ENCODE assay signal across 31 cellular contexts in genomic region chr14:59566725-59567124, GRCh38. TPM values are rescaled to one million over a fixed set of nuclear protein-coding genes. Genes with fewer than 3 reads are reported as not detected.
DNase-seq lines count a peak whose midpoint lies in the region; ATAC-seq, FAIRE-seq and TF ChIP-seq lines count a peak whose summit lies in the region.
"Had no signal": no experiment of that assay in that cellular context is flagged by ENCODE, and none has a peak within 500 bp of the region (broad histone marks: within the 10 kb centered on the region; RNA-seq: fewer than 3 reads in every experiment).

No MANE protein-coding gene starts in this region.

- H2BK20ac ChIP-seq in IMR-90 (ENCODE audit: low read depth, low read length) (no peak overlapping the region), H1 (ENCODE audit: low read length) (no peak overlapping the region)

- H3K18ac ChIP-seq in IMR-90 (ENCODE audit: low read depth, low read length) (no peak overlapping the region), H1 (ENCODE audit: extremely low read depth, low read length) (no peak overlapping the region)

- H3K9me1 ChIP-seq in IMR-90 (ENCODE audit: insufficient read depth, low read length) = no peaks in the 10 kb centered on the region

- intact Hi-C loops in IMR-90 (cut with micrococcal nuclease) = no loop called here
- intact Hi-C loops in adrenal gland (cut with DNase I) = no loop called here

- TF ChIP-seq CTCF in IMR-90 (conservative IDR thresholded peaks at IDR 0.05; ENCODE audit: low read depth, low read length) (no peak), H1 (IDR thresholded peaks at IDR 0.05; ENCODE audit: control extremely low read depth in 1 of 3, insufficient read depth in 1 of 3, low read depth in 1 of 3, low read length in 3 of 3) (no peak), adrenal gland (IDR thresholded peaks at IDR 0.05) (no peak)

- no peak for ATAC-seq in IMR-90 (ENCODE audit: low read depth)
- ATAC-seq: left cardiac atrium; naive thymus-derived CD4-positive, alpha-beta T cell had no signal

- DNase-seq in DMS 273 treated with DMSO at 0.1 percent for 48 hours (lab: John Stamatoyannopoulos, UW) (peak; percentile 25), IMR-90 (no peak), NCI-H526 (lab: John Stamatoyannopoulos, UW) (peak; percentile 57 to 61), H1 (ENCODE audit: low read depth in 1 of 2, low spot score in 2 of 2) (no peak), adrenal gland (no peak), retina (no peak), DMS79 treated with DMSO at 0.1 percent for 48 hours (lab: John Stamatoyannopoulos, UW) (no peak)
- no peak for DNase-seq in activated T-cell treated with anti-CD3 and anti-CD28 coated beads, Interleukin-2, amount 50 U/mL, for 1 hour
- DNase-seq: activated CD4-positive, alpha-beta memory T cell treated with anti-CD3 and anti-CD28 coated beads, Interleukin-2, amount 10 ng/mL, durations not matched to agents 7 days and 5 days; activated CD4-positive, CD25-positive, alpha-beta regulatory T cell; activated T-cell treated with anti-CD3 and anti-CD28 coated beads for 4 hours; amygdala; dermis blood vessel endothelial cell; GDM1; head of caudate nucleus; left cardiac atrium; mesenchymal stem cell; MM.1S; naive thymus-derived CD4-positive, alpha-beta T cell; NCI-H1436 treated with DMSO at 0.1 percent for 48 hours; NCI-H774; OCI-M1; SHP77; spleen; stimulated activated CD4-positive, alpha-beta T cell treated with anti-CD3 and anti-CD28 coated beads, Interleukin-4, amount 100 ng/mL, for 4 hours; thyroid gland had no signal

- peaks cover 8% of the 10 kb centered on the region for H3K27me3 ChIP-seq in IMR-90 (ENCODE audit: control insufficient read depth, insufficient read depth, low read length)
- no peaks in the 10 kb centered on the region for H3K27me3 ChIP-seq in H1 (replicated peaks in 1 of 4; ENCODE audit: control insufficient read depth in 3 of 4, extremely low read depth in 1 of 4, insufficient read depth in 3 of 4, low read length in 3 of 4)
- peaks cover 4% of the 10 kb centered on the region for H3K27me3 ChIP-seq in adrenal gland
- H3K27me3 ChIP-seq: cardiac muscle cell, spleen, thyroid gland had no signal

- H3K36me3 ChIP-seq in IMR-90 (ENCODE audit: control insufficient read depth, insufficient read depth, low read length) = no peaks in the 10 kb centered on the region
- H3K36me3 ChIP-seq in H1 (ENCODE audit: control insufficient read depth in 2 of 4, insufficient read depth in 4 of 4, low read length in 3 of 4) = no peaks in the 10 kb centered on the region
- H3K36me3 ChIP-seq in adrenal gland (replicated peaks in 1 of 2) = no peaks in the 10 kb centered on the region
- H3K36me3 ChIP-seq: cardiac muscle cell, spleen, thyroid gland had no signal

- H3K27ac ChIP-seq in IMR-90 (ENCODE audit: insufficient read depth, low read length) = no peak overlapping the region
- H3K27ac ChIP-seq in H1 (ENCODE audit: low read depth, low read length) = no peak overlapping the region
- H3K27ac ChIP-seq in adrenal gland = no peak overlapping the region
- H3K27ac ChIP-seq: cardiac muscle cell, spleen, thyroid gland had no signal

- H3K23ac ChIP-seq in IMR-90 (ENCODE audit: low read depth, low read length) (no peak overlapping the region), H1 (ENCODE audit: insufficient read length) (no peak overlapping the region)

- H3K4me2 ChIP-seq in IMR-90 (ENCODE audit: low read depth, low read length) = no peak overlapping the region
- peak overlapping the region in 1 of 2 experiments; percentile 46; a peak in 1 of 4 replicates for H3K4me2 ChIP-seq in H1 (ENCODE audit: insufficient read depth in 1 of 2, low read depth in 2 of 2, low read length in 2 of 2)

- H3K9ac ChIP-seq in IMR-90 (ENCODE audit: low read depth, low read length) (no peak overlapping the region), H1 (replicated peaks in 1 of 4; ENCODE audit: extremely low read depth in 1 of 4, low read depth in 3 of 4, low read length in 3 of 4) (no peak overlapping the region)

- H4K91ac ChIP-seq in IMR-90 (ENCODE audit: insufficient read depth, low read depth, low read length) (no peak overlapping the region), H1 (replicated peaks; ENCODE audit: insufficient read length, low read length) (no peak overlapping the region)

- H3K4me1 ChIP-seq in IMR-90 (ENCODE audit: control insufficient read depth, insufficient read depth, low read length) = no peaks in the 10 kb centered on the region
- H3K4me1 ChIP-seq in H1 (replicated peaks in 1 of 4; ENCODE audit: control insufficient read depth in 3 of 4, insufficient read depth in 4 of 4, low read length in 3 of 4) = peaks cover 0 to 20% (median 8%) of the 10 kb centered on the region in 4 experiments; a peak in 3 of 7 replicates
- no peaks in the 10 kb centered on the region for H3K4me1 ChIP-seq in adrenal gland (replicated peaks in 1 of 2)
- H3K4me1 ChIP-seq: spleen, thyroid gland had no signal

- H2BK5ac ChIP-seq in IMR-90 (ENCODE audit: low read depth, low read length, poor library complexity, severe bottlenecking) = no peak overlapping the region
- no peak overlapping the region for H2BK5ac ChIP-seq in H1 (ENCODE audit: low read depth, low read length)

- H3K56ac ChIP-seq in IMR-90 (ENCODE audit: extremely low read depth, insufficient read depth, low read length) = no peak overlapping the region
- H3K56ac ChIP-seq in H1 (replicated peaks; ENCODE audit: insufficient read length, low read depth, low read length) = no peak overlapping the region

- no peaks in the 10 kb centered on the region for H3K23me2 ChIP-seq in H1 (ENCODE audit: low read depth, low read length)

- no peak overlapping the region for H2AK5ac ChIP-seq in IMR-90 (ENCODE audit: low read depth, low read length)
- H2AK5ac ChIP-seq in H1 (ENCODE audit: low read depth, low read length) = no peak overlapping the region

- H3K4ac ChIP-seq in IMR-90 (ENCODE audit: low read depth, low read length) (no peak overlapping the region), H1 (replicated peaks; ENCODE audit: insufficient read length, low read depth, low read length) (no peak overlapping the region)

- H3K79me2 ChIP-seq in H1 (ENCODE audit: control insufficient read depth in 1 of 2, insufficient read depth in 2 of 2, low read length in 2 of 2) = no peaks in the 10 kb centered on the region

- no peak for TF ChIP-seq POLR2A in IMR-90 (IDR thresholded peaks at IDR 0.05; ENCODE audit: low read depth, low read length)
- TF ChIP-seq POLR2A in H1 (IDR thresholded peaks at IDR 0.05; ENCODE audit: control extremely low read depth in 1 of 2, low read depth in 2 of 2, low read length in 2 of 2) = no peak
- TF ChIP-seq POLR2A in adrenal gland (IDR thresholded peaks at IDR 0.05) = no peak

- no peak for FAIRE-seq in H1 (lab: Jason Lieb, UNC)
- FAIRE-seq: endothelial cell of umbilical vein had no signal

- H3K79me1 ChIP-seq in IMR-90 (ENCODE audit: low read depth in 1 of 2, low read length in 2 of 2) (no peaks in the 10 kb centered on the region), H1 (ENCODE audit: low read depth, low read length) (no peaks in the 10 kb centered on the region)

- 81% methylated on average over 2 of the region's 3 CpGs; no CpG with 5 or more reads in 1 of the 2 experiments for WGBS in IMR-90 (ENCODE audit: extremely low coverage in 2 of 2, insufficient read length in 1 of 2), 2 experiments
- 87% methylated on average over 3 of the region's 3 CpGs; no CpG with 5 or more reads in 1 of the 2 experiments for WGBS in H1 (ENCODE audit: extremely low coverage in 1 of 2, insufficient coverage in 1 of 2, insufficient read length in 1 of 2, insufficient replicate concordance in 2 of 2, low coverage in 1 of 2, low lambda C conversion rate in 2 of 2, missing lambda C conversion rate in 1 of 2), 2 experiments
- 77 to 88% (median 83%) methylated on average over 3 of the region's 3 CpGs for WGBS in adrenal gland, 4 donors

- H2AFZ ChIP-seq in IMR-90 (replicated peaks; ENCODE audit: low read length, poor library complexity) = no peak overlapping the region
- no peak overlapping the region for H2AFZ ChIP-seq in H1 (ENCODE audit: low read length)

- no peak overlapping the region for H4K8ac ChIP-seq in IMR-90 (ENCODE audit: low read depth in 2 of 2, low read length in 2 of 2)
- H4K8ac ChIP-seq in H1 (ENCODE audit: extremely low read depth, insufficient read depth, low read length) = no peak overlapping the region

- TF ChIP-seq RAD21 in IMR-90 (IDR thresholded peaks at IDR 0.05; ENCODE audit: low read length) = no peak
- no peak for TF ChIP-seq RAD21 in H1 (IDR thresholded peaks at IDR 0.05 in 1 of 2, conservative IDR thresholded peaks at IDR 0.05 in 1 of 2; ENCODE audit: low read depth in 2 of 2, low read length in 2 of 2)

- in situ Hi-C loops in IMR-90 (cut with MboI; ENCODE audit: low sequenced_read_pairs) = no loop called here

- H4K20me1 ChIP-seq in IMR-90 (ENCODE audit: insufficient read depth, low read length) (no peaks in the 10 kb centered on the region), H1 (replicated peaks in 1 of 2; ENCODE audit: control insufficient read depth in 1 of 2, insufficient read depth in 2 of 2, low read length in 2 of 2) (no peaks in the 10 kb centered on the region)

- H2BK120ac ChIP-seq in IMR-90 (ENCODE audit: low read depth, low read length) (no peak overlapping the region), H1 (replicated peaks; ENCODE audit: low read depth, low read length) (no peak overlapping the region)

- no TSS peak for BruUV-seq in IMR-90 (replicated peaks; lab: Mats Ljungman, UMichigan)

- H2AK9ac ChIP-seq in IMR-90 (replicated peaks; ENCODE audit: low read depth, low read length, poor library complexity) = no peak overlapping the region

- H3K14ac ChIP-seq in IMR-90 (replicated peaks; ENCODE audit: low read depth, low read length) = no peak overlapping the region
- H3K14ac ChIP-seq in H1 (ENCODE audit: insufficient read length) = no peak overlapping the region

- no peak overlapping the region for H2BK12ac ChIP-seq in H1 (ENCODE audit: low read depth, low read length)

- no peak for TF ChIP-seq EP300 in H1 (IDR thresholded peaks at IDR 0.05; ENCODE audit: borderline replicate concordance in 1 of 2, low read depth in 2 of 2, low read length in 2 of 2)

- H3K9me3 ChIP-seq in IMR-90 (ENCODE audit: control insufficient read depth, insufficient read depth, low read length) (no peaks in the 10 kb centered on the region), H1 (ENCODE audit: insufficient read depth in 2 of 2, low read depth in 1 of 2, low read length in 1 of 2) (no peaks in the 10 kb centered on the region), adrenal gland (replicated peaks in 1 of 3) (peaks cover 0 to 5% (median 0%) of the 10 kb centered on the region in 3 donors)
- H3K9me3 ChIP-seq: spleen, thyroid gland had no signal

- CTCF ChIA-PET in IMR-90 (lab: Yijun Ruan, JAX) = interaction anchor here (2.7 kb wide), 1 partner anchor 10 kb away, joined by 12 read pairs; the partner anchor contains the start of gene CCDC175
- CTCF ChIA-PET in H1 (lab: Charles Lee; ENCODE audit: partially characterized antibody) = interaction anchor here (0.7 to 18.8 kb wide), 6 partner anchors 11 to 331 kb away, joined by 3 to 462 read pairs (median 4); partner anchors contain the start of genes CCDC175, JKAMP and L3HYPDH

- H3K4me3 ChIP-seq in IMR-90 (ENCODE audit: insufficient read depth, low read depth, low read length) = no peak overlapping the region
- H3K4me3 ChIP-seq in H1 (ENCODE audit: extremely low read depth in 1 of 4, insufficient read depth in 2 of 4, low read depth in 3 of 4, low read length in 4 of 4) = no peak overlapping the region
- H3K4me3 ChIP-seq in adrenal gland = no peak overlapping the region
- H3K4me3 ChIP-seq: cardiac muscle cell, spleen, thyroid gland had no signal

- dilution Hi-C loops in IMR-90 (cut with HindIII; ENCODE audit: low sequenced_read_pairs, unreplicated experiment) = no loop called here

- no peak overlapping the region for H4K5ac ChIP-seq in IMR-90 (ENCODE audit: low read depth, low read length)
- H4K5ac ChIP-seq in H1 (ENCODE audit: insufficient read length, low read depth, low read length) = no peak overlapping the region

- POLR2A ChIA-PET in IMR-90 (lab: Charles Lee; ENCODE audit: unreplicated experiment) = no interaction called here
- POLR2A ChIA-PET in H1 (lab: Charles Lee; ENCODE audit: partially characterized antibody) = interaction anchor here (1.1 kb wide), 1 partner anchor 8 kb away, joined by 3 read pairs; no protein-coding TSS in a partner anchor

- H2BK15ac ChIP-seq in IMR-90 (ENCODE audit: low read depth, low read length) (no peak overlapping the region), H1 (ENCODE audit: low read length) (no peak overlapping the region)

RNA-seq across cellular contexts. Expression of gene CCDC175, which starts 9.9 kb away (rescaled TPM):
- total RNA-seq in IMR-90 (2012; rRNA removed) (not detected in 2 replicates), adrenal gland (under 1 TPM in 1 of 8 donors, not detected in 7; 0.49 TPM)
- polyA plus RNA-seq in IMR-90 (2012; rRNA removed) (not detected in 2 replicates), H1 (2011; rRNA removed) (not detected in 2 replicates), adrenal gland (under 1 TPM in 1 of 3 donors, not detected in 2; 0.77 TPM)
- polyA plus RNA-seq in IMR-90 (2012; cell fraction: cytosol; rRNA removed) = not detected in 2 replicates
- polyA plus RNA-seq in IMR-90 (2012; cell fraction: nucleus; rRNA removed; ENCODE audit: low replicate concordance) = not detected in 2 replicates
- total RNA-seq in H1 (2021; fragmentation: NEBNext Ultra II Directional; extraction: Animal tissue kit (Norgen Biotek cat#: 25700)) = 0.19 TPM in 1 of 2 replicates, not detected in the other
- polyA plus RNA-seq in H1 (2011; cell fraction: cytosol; rRNA removed) = 0.04 TPM
- polyA plus RNA-seq in H1 (2011; cell fraction: nucleus; rRNA removed) = 0.06 TPM
- polyA plus RNA-seq in H1 (2012, experiment 1 of 2) = not detected in 4 replicates
- polyA plus RNA-seq in H1 (2012, experiment 2 of 2) = not detected
- 0.08 TPM for polyA plus RNA-seq in H1 (2013, experiment 1 of 2)
- polyA plus RNA-seq in H1 (2013, experiment 2 of 2) = 0.22 TPM
- not detected in 2 replicates for polyA minus RNA-seq in H1 (2011; rRNA and poly(A)+ RNA removed)
- polyA minus RNA-seq in H1 (2011; cell fraction: cytosol; rRNA and poly(A)+ RNA removed) = not detected
- polyA minus RNA-seq in H1 (2011; cell fraction: nucleus; rRNA and poly(A)+ RNA removed) = not detected
- total RNA-seq: activated CD4-positive, alpha-beta memory T cell treated with anti-CD3 and anti-CD28 coated beads, Interleukin-2, amount 10 ng/mL, durations not matched to agents 7 days and 5 days; cardiac muscle cell; dermis blood vessel endothelial cell; endothelial cell of umbilical vein; left cardiac atrium; naive thymus-derived CD4-positive, alpha-beta T cell; osteoblast had no signal
- polyA plus RNA-seq: cardiac muscle cell; CD14-positive monocyte; endothelial cell of umbilical vein; IgD-negative memory B cell; naive thymus-derived CD4-positive, alpha-beta T cell; spleen had no signal

Comparison
In these comparisons a context has a peak if more than half of its experiments do, and no peak if none do; other contexts are left out.
1. DNase-seq: peak in DMS 273 treated with DMSO at 0.1 percent for 48 hours (single experiment) and NCI-H526 (2 of 2); none in IMR-90 (single experiment), H1 (0 of 2), adrenal gland (0 of 7), retina (single experiment), DMS79 treated with DMSO at 0.1 percent for 48 hours (single experiment) and activated T-cell treated with anti-CD3 and anti-CD28 coated beads, Interleukin-2, amount 50 U/mL, for 1 hour (single experiment).